ENCODE assay signal across 1 cellular context in the genomic region with DNA sequence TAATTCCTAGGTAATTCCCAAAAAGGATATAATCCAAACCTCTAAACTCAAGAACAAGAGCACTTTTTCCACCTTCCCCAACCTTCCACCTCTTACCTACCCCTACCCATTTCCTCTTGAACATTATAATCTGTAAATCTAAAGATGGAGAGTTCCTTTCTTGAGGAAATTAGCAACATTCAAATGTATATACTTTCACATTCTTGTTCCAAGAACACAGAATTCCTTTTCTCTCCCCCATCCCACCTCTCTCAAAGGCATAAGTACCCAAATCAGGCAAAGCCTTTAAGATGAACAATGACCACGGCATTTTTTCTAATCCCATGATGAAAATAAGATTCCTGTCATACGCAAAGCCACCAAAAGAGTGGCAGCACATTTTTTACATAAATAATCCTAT.
A peak's percentile ranks its signal among the peaks of the same experiment; 100 is the strongest.
TF ChIP-seq lines count a peak whose summit lies in the region.

No MANE protein-coding gene starts in this region.

TF ChIP-seq in WTC11, 78 proteins besides CTCF, POLR2A, EP300 and RAD21 (continued from another document):
- TF ChIP-seq, protein P1, sequence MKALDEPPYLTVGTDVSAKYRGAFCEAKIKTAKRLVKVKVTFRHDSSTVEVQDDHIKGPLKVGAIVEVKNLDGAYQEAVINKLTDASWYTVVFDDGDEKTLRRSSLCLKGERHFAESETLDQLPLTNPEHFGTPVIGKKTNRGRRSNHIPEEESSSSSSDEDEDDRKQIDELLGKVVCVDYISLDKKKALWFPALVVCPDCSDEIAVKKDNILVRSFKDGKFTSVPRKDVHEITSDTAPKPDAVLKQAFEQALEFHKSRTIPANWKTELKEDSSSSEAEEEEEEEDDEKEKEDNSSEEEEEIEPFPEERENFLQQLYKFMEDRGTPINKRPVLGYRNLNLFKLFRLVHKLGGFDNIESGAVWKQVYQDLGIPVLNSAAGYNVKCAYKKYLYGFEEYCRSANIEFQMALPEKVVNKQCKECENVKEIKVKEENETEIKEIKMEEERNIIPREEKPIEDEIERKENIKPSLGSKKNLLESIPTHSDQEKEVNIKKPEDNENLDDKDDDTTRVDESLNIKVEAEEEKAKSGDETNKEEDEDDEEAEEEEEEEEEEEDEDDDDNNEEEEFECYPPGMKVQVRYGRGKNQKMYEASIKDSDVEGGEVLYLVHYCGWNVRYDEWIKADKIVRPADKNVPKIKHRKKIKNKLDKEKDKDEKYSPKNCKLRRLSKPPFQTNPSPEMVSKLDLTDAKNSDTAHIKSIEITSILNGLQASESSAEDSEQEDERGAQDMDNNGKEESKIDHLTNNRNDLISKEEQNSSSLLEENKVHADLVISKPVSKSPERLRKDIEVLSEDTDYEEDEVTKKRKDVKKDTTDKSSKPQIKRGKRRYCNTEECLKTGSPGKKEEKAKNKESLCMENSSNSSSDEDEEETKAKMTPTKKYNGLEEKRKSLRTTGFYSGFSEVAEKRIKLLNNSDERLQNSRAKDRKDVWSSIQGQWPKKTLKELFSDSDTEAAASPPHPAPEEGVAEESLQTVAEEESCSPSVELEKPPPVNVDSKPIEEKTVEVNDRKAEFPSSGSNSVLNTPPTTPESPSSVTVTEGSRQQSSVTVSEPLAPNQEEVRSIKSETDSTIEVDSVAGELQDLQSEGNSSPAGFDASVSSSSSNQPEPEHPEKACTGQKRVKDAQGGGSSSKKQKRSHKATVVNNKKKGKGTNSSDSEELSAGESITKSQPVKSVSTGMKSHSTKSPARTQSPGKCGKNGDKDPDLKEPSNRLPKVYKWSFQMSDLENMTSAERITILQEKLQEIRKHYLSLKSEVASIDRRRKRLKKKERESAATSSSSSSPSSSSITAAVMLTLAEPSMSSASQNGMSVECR (CRISPR knock-in tag; IDR thresholded peaks at IDR 0.05; ENCODE audit: borderline replicate concordance) = no peak
- TF ChIP-seq TEAD1 (CRISPR knock-in tag; IDR thresholded peaks at IDR 0.05) (peak; percentile 79; the same call in 1 of the 2 replicates), ATF1 (CRISPR knock-in tag; IDR thresholded peaks at IDR 0.05) (no peak)
- TF ChIP-seq, protein P2, sequence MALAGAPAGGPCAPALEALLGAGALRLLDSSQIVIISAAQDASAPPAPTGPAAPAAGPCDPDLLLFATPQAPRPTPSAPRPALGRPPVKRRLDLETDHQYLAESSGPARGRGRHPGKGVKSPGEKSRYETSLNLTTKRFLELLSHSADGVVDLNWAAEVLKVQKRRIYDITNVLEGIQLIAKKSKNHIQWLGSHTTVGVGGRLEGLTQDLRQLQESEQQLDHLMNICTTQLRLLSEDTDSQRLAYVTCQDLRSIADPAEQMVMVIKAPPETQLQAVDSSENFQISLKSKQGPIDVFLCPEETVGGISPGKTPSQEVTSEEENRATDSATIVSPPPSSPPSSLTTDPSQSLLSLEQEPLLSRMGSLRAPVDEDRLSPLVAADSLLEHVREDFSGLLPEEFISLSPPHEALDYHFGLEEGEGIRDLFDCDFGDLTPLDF (CRISPR knock-in tag; IDR thresholded peaks at IDR 0.05) = no peak
TF ChIP-seq in WTC11: peak in this region for 1.
